ENCODE assay signal across 26 cellular contexts in the genomic region with DNA sequence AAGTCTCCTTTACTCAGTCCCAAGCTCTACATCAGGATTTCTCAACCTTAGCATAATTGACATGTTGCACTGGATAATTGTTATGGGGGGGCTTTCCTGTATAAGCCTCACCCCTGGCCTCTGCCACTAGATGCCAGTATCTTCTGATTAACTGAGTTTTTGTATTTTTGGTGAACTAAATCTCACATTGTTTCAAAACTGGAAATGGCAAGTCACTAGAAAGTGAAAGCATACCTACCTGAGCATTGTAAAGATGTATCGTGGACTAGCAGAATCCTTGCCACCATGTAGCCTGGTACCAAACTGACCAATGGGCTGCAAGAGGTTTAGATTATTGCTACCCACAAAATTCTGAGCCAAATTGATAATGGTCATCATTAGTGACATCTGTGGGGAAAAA. TPM values are rescaled to one million over a fixed set of nuclear protein-coding genes. Genes with fewer than 3 reads are reported as not detected.
DNase-seq lines count a peak whose midpoint lies in the region; ATAC-seq, FAIRE-seq and TF ChIP-seq lines count a peak whose summit lies in the region.
"Had no signal": no experiment of that assay in that cellular context is flagged by ENCODE, and none has a peak within 500 bp of the region (broad histone marks: within the 10 kb centered on the region; RNA-seq: fewer than 3 reads in every experiment).

No MANE protein-coding gene starts in this region.

- H3K27me3 ChIP-seq in GM12878 (replicated peaks in 1 of 2; ENCODE audit: control insufficient read depth in 2 of 2, insufficient read depth in 2 of 2, low read length in 1 of 2) (no peaks in the 10 kb centered on the region), osteoblast (ENCODE audit: insufficient read depth, low read length) (no peaks in the 10 kb centered on the region)
- H3K27me3 ChIP-seq: brain microvascular endothelial cell, stomach, transverse colon had no signal

- no peak overlapping the region for H3K9ac ChIP-seq in GM12878 (ENCODE audit: control insufficient read depth, insufficient read depth, low read length)

- no peak overlapping the region for H2AFZ ChIP-seq in GM12878 (ENCODE audit: control insufficient read depth, low read depth, low read length)
- peak overlapping the region; percentile 83 for H2AFZ ChIP-seq in osteoblast (ENCODE audit: low read length)

- no peaks in the 10 kb centered on the region for H3K79me2 ChIP-seq in GM12878 (ENCODE audit: control insufficient read depth, insufficient read depth, low read length)
- peaks cover 4% of the 10 kb centered on the region for H3K79me2 ChIP-seq in osteoblast (ENCODE audit: insufficient read depth, low read length)

- POLR2A ChIA-PET in activated naive CD8-positive, alpha-beta T cell treated with anti-CD3 and anti-CD28 coated beads, Interleukin-2, amount 10 ng/mL, durations not matched to agents 7 days and 5 days (lab: Charles Lee): interaction anchor here (0.6 to 1.0 kb wide), 3 partner anchors 9 to 41 kb away, joined by 3 to 6 read pairs (median 3); no protein-coding TSS in a partner anchor
- POLR2A ChIA-PET in GM12878 (lab: Charles Lee): interaction anchor here (0.7 kb wide), 1 partner anchor 149 kb away, joined by 4 read pairs; no protein-coding TSS in a partner anchor

- H3K4me1 ChIP-seq in GM12878 (ENCODE audit: control insufficient read depth, insufficient read depth, low read length) (no peaks in the 10 kb centered on the region), osteoblast (ENCODE audit: insufficient read depth, low read length) (no peaks in the 10 kb centered on the region)
- H3K4me1 ChIP-seq: prostate gland, transverse colon had no signal

- peaks cover 18% of the 10 kb centered on the region for H3K4me1 Mint-ChIP-seq in activated naive CD8-positive, alpha-beta T cell treated with anti-CD3 and anti-CD28 coated beads, Interleukin-2, amount 10 ng/mL, durations not matched to agents 7 days and 5 days
- H3K4me1 Mint-ChIP-seq in activated naive CD8-positive, alpha-beta T cell treated with anti-CD3 and anti-CD28 coated beads for 36 hours: peaks cover 3% of the 10 kb centered on the region
- H3K4me1 Mint-ChIP-seq in HFFc6 (ENCODE audit: low read depth): peaks cover 5% of the 10 kb centered on the region; the same call in 1 of the 2 replicates

- WGBS in GM12878 (ENCODE audit: insufficient coverage, insufficient replicate concordance, low lambda C conversion rate, missing lambda C conversion rate): 65% methylated on average over 1 of the region's 1 CpG

- H3K9me3 Mint-ChIP-seq in activated naive CD8-positive, alpha-beta T cell treated with anti-CD3 and anti-CD28 coated beads, Interleukin-2, amount 10 ng/mL, durations not matched to agents 7 days and 5 days: no peaks in the 10 kb centered on the region
- H3K9me3 Mint-ChIP-seq in activated naive CD8-positive, alpha-beta T cell treated with anti-CD3 and anti-CD28 coated beads for 36 hours: no peaks in the 10 kb centered on the region
- H3K9me3 Mint-ChIP-seq in HFFc6: no peaks in the 10 kb centered on the region

- intact Hi-C loops in GM12878 (cut with micrococcal nuclease; ENCODE audit: unreplicated experiment): no loop called here

- no peak for TF ChIP-seq POLR2A in GM12878 (IDR thresholded peaks at IDR 0.05; ENCODE audit: low read depth, low read length)

- no peak overlapping the region for H3K4me3 ChIP-seq in GM12878
- peak overlapping the region; percentile 21 for H3K4me3 ChIP-seq in osteoblast (ENCODE audit: insufficient read depth, low read length)
- H3K4me3 ChIP-seq: coronary artery, mucosa of descending colon, prostate gland, skin epidermis, stomach, transverse colon had no signal

- BruUV-seq in GM12878 (replicated peaks; lab: Mats Ljungman, UMichigan): no TSS peak

- H3K27me3 Mint-ChIP-seq in activated naive CD8-positive, alpha-beta T cell treated with anti-CD3 and anti-CD28 coated beads, Interleukin-2, amount 10 ng/mL, durations not matched to agents 7 days and 5 days: no peaks in the 10 kb centered on the region
- H3K27me3 Mint-ChIP-seq in activated naive CD8-positive, alpha-beta T cell treated with anti-CD3 and anti-CD28 coated beads for 36 hours: no peaks in the 10 kb centered on the region
- H3K27me3 Mint-ChIP-seq in HFFc6 (ENCODE audit: insufficient read depth): no peaks in the 10 kb centered on the region

- H3K36me3 ChIP-seq in GM12878 (ENCODE audit: control insufficient read depth in 2 of 2, insufficient read depth in 2 of 2, low read length in 1 of 2) (peaks cover 6 to 37% of the 10 kb centered on the region in 2 experiments), osteoblast (ENCODE audit: insufficient read depth, low read length) (peaks cover 64% of the 10 kb centered on the region)
- H3K36me3 ChIP-seq: prostate gland, transverse colon had no signal

- no peak for TF ChIP-seq RAD21 in GM12878 (IDR thresholded peaks at IDR 0.05; ENCODE audit: insufficient read depth, low read depth, low read length)

- H3K27ac ChIP-seq in GM12878 (ENCODE audit: control insufficient read depth, insufficient read depth) (no peak overlapping the region), osteoblast (ENCODE audit: low read depth, low read length) (peak overlapping the region; percentile 43)
- H3K27ac ChIP-seq: brain microvascular endothelial cell, coronary artery, prostate gland, stomach, transverse colon had no signal

- TF ChIP-seq CTCF in HFFc6 (IDR thresholded peaks at IDR 0.05): peak; percentile 8; the same call in 1 of the 2 replicates
- no peak; a peak in 1 of 6 replicates for TF ChIP-seq CTCF in GM12878 (IDR thresholded peaks at IDR 0.05 in 2 of 3, conservative IDR thresholded peaks at IDR 0.05 in 1 of 3; ENCODE audit: control insufficient read depth in 2 of 3, extremely low read depth in 1 of 3, insufficient read depth in 1 of 3, low read depth in 3 of 3, low read length in 3 of 3)
- peak; percentile 19 for TF ChIP-seq CTCF in osteoblast (IDR thresholded peaks at IDR 0.05; ENCODE audit: extremely low read depth, low read depth, low read length)

- H3K9me3 ChIP-seq in GM12878 (replicated peaks; ENCODE audit: control insufficient read depth, insufficient read depth, low read length) (no peaks in the 10 kb centered on the region), osteoblast (ENCODE audit: low read depth, low read length) (no peaks in the 10 kb centered on the region)
- H3K9me3 ChIP-seq: mucosa of descending colon, prostate gland, stomach, transverse colon had no signal

- no peak overlapping the region for H3K4me2 ChIP-seq in GM12878 (ENCODE audit: control insufficient read depth, insufficient read depth)
- H3K4me2 ChIP-seq in osteoblast (ENCODE audit: insufficient read depth, low read length): peak overlapping the region; percentile 41

- SMC1A ChIA-PET in GM12878 (lab: Charles Lee; ENCODE audit: uncharacterized antibody, unreplicated experiment): interaction anchor here (0.9 to 6.7 kb wide), 6 partner anchors 9 to 130 kb away, joined by 3 to 59 read pairs (median 5); no protein-coding TSS in a partner anchor

- RAD21 ChIA-PET in GM12878 (lab: Charles Lee; ENCODE audit: unreplicated experiment): interaction anchor here (6.4 kb wide), 1 partner anchor 130 kb away, joined by 35 read pairs; no protein-coding TSS in a partner anchor

- ATAC-seq in activated naive CD8-positive, alpha-beta T cell treated with anti-CD3 and anti-CD28 coated beads, Interleukin-2, amount 10 ng/mL, durations not matched to agents 7 days and 5 days (ENCODE audit: low read depth): no peak
- ATAC-seq in GM12878: peak; percentile 62
- ATAC-seq: mucosa of descending colon had no signal

- CTCF ChIA-PET in GM12878 (lab: Yijun Ruan, JAX): interaction anchor here (0.6 to 6.4 kb wide), 6 partner anchors 10 to 249 kb away, joined by 3 to 72 read pairs (median 3); no protein-coding TSS in a partner anchor

- peak overlapping the region; percentile 35 for H3K4me3 Mint-ChIP-seq in activated naive CD8-positive, alpha-beta T cell treated with anti-CD3 and anti-CD28 coated beads, Interleukin-2, amount 10 ng/mL, durations not matched to agents 7 days and 5 days
- no peak overlapping the region for H3K4me3 Mint-ChIP-seq in activated naive CD8-positive, alpha-beta T cell treated with anti-CD3 and anti-CD28 coated beads for 36 hours
- no peak overlapping the region for H3K4me3 Mint-ChIP-seq in HFFc6

- FAIRE-seq in GM12878 (lab: Jason Lieb, UNC) (no peak), frontal cortex (lab: Jason Lieb, UNC) (no peak)
- FAIRE-seq: endothelial cell of umbilical vein, HTR-8/SVneo had no signal

- no peak for TF ChIP-seq EP300 in GM12878 (IDR thresholded peaks at IDR 0.05; ENCODE audit: borderline replicate concordance in 1 of 2, control insufficient read depth in 1 of 2, low read depth in 2 of 2, low read length in 2 of 2)

- no peak for DNase-seq in activated naive CD8-positive, alpha-beta T cell treated with anti-CD3 and anti-CD28 coated beads, Interleukin-2, amount 10 ng/mL, durations not matched to agents 7 days and 5 days
- no peak for DNase-seq in activated naive CD8-positive, alpha-beta T cell treated with anti-CD3 and anti-CD28 coated beads for 36 hours
- no peak for DNase-seq in HFFc6
- DNase-seq in GM12878 (ENCODE audit: low read depth, low spot score): no peak
- DNase-seq in osteoblast (ENCODE audit: insufficient read length, low spot score, missing footprints): no peak
- no peak for DNase-seq in frontal cortex (ENCODE audit: low spot score in 2 of 2)
- DNase-seq in A172 (ENCODE audit: low spot score): no peak
- no peak for DNase-seq in EL
- DNase-seq: activated T-cell treated with anti-CD3 and anti-CD28 coated beads, Interleukin-2, amount 50 U/mL, for 48 hours; AML-193; brain microvascular endothelial cell; foreskin melanocyte; HCEC 1CT; hippocampal formation; mucosa of descending colon; NCI-H1417; NCI-H526; RPMI8226; stimulated activated CD4-positive, alpha-beta T cell treated with anti-CD3 and anti-CD28 coated beads, Interleukin-2, amount 100 ng/mL, for 48 hours; stomach; transverse colon had no signal

- peak overlapping the region; percentile 65 for H3K27ac Mint-ChIP-seq in activated naive CD8-positive, alpha-beta T cell treated with anti-CD3 and anti-CD28 coated beads, Interleukin-2, amount 10 ng/mL, durations not matched to agents 7 days and 5 days
- no peak overlapping the region for H3K27ac Mint-ChIP-seq in activated naive CD8-positive, alpha-beta T cell treated with anti-CD3 and anti-CD28 coated beads for 36 hours
- H3K27ac Mint-ChIP-seq in HFFc6: peak overlapping the region; percentile 36; the same call in 1 of the 2 replicates

- in situ Hi-C loops in GM12878 (cut with MboI): no loop called here

- H3K36me3 Mint-ChIP-seq in activated naive CD8-positive, alpha-beta T cell treated with anti-CD3 and anti-CD28 coated beads, Interleukin-2, amount 10 ng/mL, durations not matched to agents 7 days and 5 days: peaks cover 57% of the 10 kb centered on the region
- peaks cover 49% of the 10 kb centered on the region for H3K36me3 Mint-ChIP-seq in activated naive CD8-positive, alpha-beta T cell treated with anti-CD3 and anti-CD28 coated beads for 36 hours
- peaks cover 31% of the 10 kb centered on the region; the same call in 1 of the 2 replicates for H3K36me3 Mint-ChIP-seq in HFFc6 (ENCODE audit: low read depth)

- H4K20me1 ChIP-seq in GM12878 (ENCODE audit: control insufficient read depth, insufficient read depth) (no peaks in the 10 kb centered on the region), osteoblast (ENCODE audit: insufficient read depth, low read length) (no peaks in the 10 kb centered on the region)

RNA-seq across cellular contexts. Expression of a gene that starts 15.0 kb away (rescaled TPM):
- 100 to 1,000 TPM; 313 to 314 TPM for total RNA-seq in activated naive CD8-positive, alpha-beta T cell treated with anti-CD3 and anti-CD28 coated beads, Interleukin-2, amount 10 ng/mL, durations not matched to agents 7 days and 5 days
- 100 to 1,000 TPM; 244 to 245 TPM for total RNA-seq in activated naive CD8-positive, alpha-beta T cell treated with anti-CD3 and anti-CD28 coated beads for 36 hours
- 100 to 1,000 TPM in 5 of 6 experiments, 10 to 100 TPM in 1; 73.2 to 170 (median 150) TPM for total RNA-seq in HFFc6 (2021; fragmentation: NEBNext Ultra II Directional; extraction: Animal tissue kit (Norgen Biotek cat#: 25700))
- 82.8 and 93.7 TPM in 2 replicates for total RNA-seq in GM12878 (2013; cell fraction: nucleolus; rRNA removed)
- total RNA-seq in GM12878 (2014; rRNA removed) (155 and 182 TPM in 2 replicates), GM12878 (2014; rRNA removed; fragmentation: Illumina TruSeq; extraction: Trizol) (240 and 243 TPM in 2 replicates), GM12878 (2021) (214 and 230 TPM in 2 replicates), osteoblast (14.5 and 15.9 TPM in 2 replicates), frontal cortex (19.6 TPM)
- polyA plus RNA-seq in GM12878 (2011; ENCODE audit: low read depth): 48.3 TPM
- polyA plus RNA-seq in GM12878 (2011; rRNA removed) (275 and 463 TPM in 2 replicates), GM12878 (2014; fragmentation: Illumina TruSeq; extraction: Trizol) (199 and 258 TPM in 2 replicates), GM12878 (2014; fragmentation: Nextera tagmentation; extraction: Ambion mirVana) (100 to 1,000 TPM; 149 to 236 TPM), GM12878 (2014; rRNA removed) (90.5 and 117 TPM in 2 replicates), GM12878 (2016; fragmentation: Nextera tagmentation; extraction: Ambion mirVana) (100 to 1,000 TPM; 234 to 239 TPM)
- 65.8 and 84.4 TPM in 2 replicates for polyA plus RNA-seq in GM12878 (2011; cell fraction: cytosol; rRNA removed)
- polyA plus RNA-seq in GM12878 (2011; cell fraction: nucleus; rRNA removed): 181 and 201 TPM in 2 replicates
- 106 and 134 TPM in 2 replicates for polyA plus RNA-seq in GM12878 (2012)
- 98.7 and 134 TPM in 2 replicates for polyA minus RNA-seq in GM12878 (2011; rRNA and poly(A)+ RNA removed)
- 57.5 and 61.4 TPM in 2 replicates for polyA minus RNA-seq in GM12878 (2011; cell fraction: cytosol; rRNA and poly(A)+ RNA removed)
- polyA minus RNA-seq in GM12878 (2011; cell fraction: nucleus; rRNA and poly(A)+ RNA removed): 65.8 and 71.7 TPM in 2 replicates
- total RNA-seq in A172 (2014; rRNA removed; shearing (Covaris generic)): 227 and 241 TPM in 2 replicates

RNA-seq across cellular contexts. Expression of a gene that starts 38.1 kb away (rescaled TPM):
- under 1 TPM in 1 of 2 experiments, not detected in 1; 0.48 TPM for total RNA-seq in activated naive CD8-positive, alpha-beta T cell treated with anti-CD3 and anti-CD28 coated beads, Interleukin-2, amount 10 ng/mL, durations not matched to agents 7 days and 5 days
- not detected for total RNA-seq in activated naive CD8-positive, alpha-beta T cell treated with anti-CD3 and anti-CD28 coated beads for 36 hours
- 1 to 10 TPM in 2 of 6 experiments, under 1 TPM in 4; 0.36 to 1.4 (median 0.81) TPM for total RNA-seq in HFFc6 (2021; fragmentation: NEBNext Ultra II Directional; extraction: Animal tissue kit (Norgen Biotek cat#: 25700))
- total RNA-seq in GM12878 (2013; cell fraction: nucleolus; rRNA removed): not detected in 2 replicates
- total RNA-seq in GM12878 (2014; rRNA removed) (not detected in 2 replicates), GM12878 (2014; rRNA removed; fragmentation: Illumina TruSeq; extraction: Trizol) (not detected in 2 replicates), GM12878 (2021) (not detected in 2 replicates), osteoblast (1.8 and 2.7 TPM in 2 replicates), frontal cortex (not detected)
- not detected for polyA plus RNA-seq in GM12878 (2011; ENCODE audit: low read depth)
- polyA plus RNA-seq in GM12878 (2011; rRNA removed) (not detected in 2 replicates), GM12878 (2014; fragmentation: Illumina TruSeq; extraction: Trizol) (not detected in 2 replicates), GM12878 (2014; fragmentation: Nextera tagmentation; extraction: Ambion mirVana) (not detected), GM12878 (2014; rRNA removed) (not detected in 2 replicates), GM12878 (2016; fragmentation: Nextera tagmentation; extraction: Ambion mirVana) (1 to 10 TPM in 1 of 2 experiments, not detected in 1; 1.6 TPM)
- not detected in 2 replicates for polyA plus RNA-seq in GM12878 (2011; cell fraction: cytosol; rRNA removed)
- polyA plus RNA-seq in GM12878 (2011; cell fraction: nucleus; rRNA removed): not detected in 2 replicates
- polyA plus RNA-seq in GM12878 (2012): not detected in 2 replicates
- polyA minus RNA-seq in GM12878 (2011; rRNA and poly(A)+ RNA removed): not detected in 2 replicates
- polyA minus RNA-seq in GM12878 (2011; cell fraction: cytosol; rRNA and poly(A)+ RNA removed): not detected in 2 replicates
- polyA minus RNA-seq in GM12878 (2011; cell fraction: nucleus; rRNA and poly(A)+ RNA removed): not detected in 2 replicates
- not detected in 2 replicates for total RNA-seq in A172 (2014; rRNA removed; shearing (Covaris generic))
- total RNA-seq: transverse colon had no signal
- polyA plus RNA-seq: stomach had no signal

RNA-seq across cellular contexts. Expression of a gene that starts 40.6 kb away (rescaled TPM):
- total RNA-seq in activated naive CD8-positive, alpha-beta T cell treated with anti-CD3 and anti-CD28 coated beads, Interleukin-2, amount 10 ng/mL, durations not matched to agents 7 days and 5 days: 10 to 100 TPM; 12.2 to 13.2 TPM
- 1 to 10 TPM; 5.6 to 6.5 TPM for total RNA-seq in activated naive CD8-positive, alpha-beta T cell treated with anti-CD3 and anti-CD28 coated beads for 36 hours
- 100 to 1,000 TPM; 575 to 816 (median 659) TPM for total RNA-seq in HFFc6 (2021; fragmentation: NEBNext Ultra II Directional; extraction: Animal tissue kit (Norgen Biotek cat#: 25700))
- 12.1 and 14.2 TPM in 2 replicates for total RNA-seq in GM12878 (2013; cell fraction: nucleolus; rRNA removed)
- total RNA-seq in GM12878 (2014; rRNA removed) (3.6 and 4.3 TPM in 2 replicates), GM12878 (2014; rRNA removed; fragmentation: Illumina TruSeq; extraction: Trizol) (4.2 and 4.7 TPM in 2 replicates), GM12878 (2021) (22.3 and 23.3 TPM in 2 replicates), osteoblast (666 and 801 TPM in 2 replicates), frontal cortex (7.3 TPM)
- 3.6 TPM for polyA plus RNA-seq in GM12878 (2011; ENCODE audit: low read depth)
- polyA plus RNA-seq in GM12878 (2011; rRNA removed) (10.3 and 14.5 TPM in 2 replicates), GM12878 (2014; fragmentation: Illumina TruSeq; extraction: Trizol) (8.3 and 8.7 TPM in 2 replicates), GM12878 (2014; fragmentation: Nextera tagmentation; extraction: Ambion mirVana) (1 to 10 TPM; 2.4 to 5.0 TPM), GM12878 (2014; rRNA removed) (10.2 and 11.5 TPM in 2 replicates), GM12878 (2016; fragmentation: Nextera tagmentation; extraction: Ambion mirVana) (10 to 100 TPM in 1 of 2 experiments, 1 to 10 TPM in 1; 3.0 to 19.6 TPM)
- polyA plus RNA-seq in GM12878 (2011; cell fraction: cytosol; rRNA removed): 15.3 and 20.0 TPM in 2 replicates
- polyA plus RNA-seq in GM12878 (2011; cell fraction: nucleus; rRNA removed): 7.7 and 11.8 TPM in 2 replicates
- 5.5 and 9.6 TPM in 2 replicates for polyA plus RNA-seq in GM12878 (2012)
- 14.2 and 20.5 TPM in 2 replicates for polyA minus RNA-seq in GM12878 (2011; rRNA and poly(A)+ RNA removed)
- 5.6 and 8.8 TPM in 2 replicates for polyA minus RNA-seq in GM12878 (2011; cell fraction: cytosol; rRNA and poly(A)+ RNA removed)
- 2.9 and 4.5 TPM in 2 replicates for polyA minus RNA-seq in GM12878 (2011; cell fraction: nucleus; rRNA and poly(A)+ RNA removed)
- total RNA-seq in A172 (2014; rRNA removed; shearing (Covaris generic)): 2.9 and 6.6 TPM in 2 replicates

Comparison
In these comparisons a context has a peak if more than half of its experiments do, and no peak if none do; other contexts are left out.
1. CTCF ChIP-seq: peak in HFFc6 (single experiment) and osteoblast (single experiment); none in GM12878 (0 of 3).
2. RNA of a gene that starts 40.6 kb away (total RNA-seq): 666 to 801 TPM in osteoblast and 575 to 816 TPM in HFFc6; 12.2 to 13.2 TPM in activated naive CD8-positive, alpha-beta T cell treated with anti-CD3 and anti-CD28 coated beads, Interleukin-2, amount 10 ng/mL, durations not matched to agents 7 days and 5 days, 7.3 TPM in frontal cortex (single experiment), 5.6 to 6.5 TPM in activated naive CD8-positive, alpha-beta T cell treated with anti-CD3 and anti-CD28 coated beads for 36 hours, 3.6 to 23.3 TPM in GM12878 and 2.9 to 6.6 TPM in A172; every median in the first group is over 10 times any median in the second.